8 cellular contexts compared by ENCODE assay signal in genomic region chr9:133478851-133479711, GRCh38. TPM values are rescaled to one million over a fixed set of nuclear protein-coding genes. Genes with fewer than 3 reads are reported as not detected.
A peak's percentile ranks its signal among the peaks of the same experiment; 100 is the strongest.
DNase-seq lines count a peak whose midpoint lies in the region; ATAC-seq and TF ChIP-seq lines count a peak whose summit lies in the region.

SLC2A6 (minus strand) TSS chr9:133479099; CDS start chr9:133479059, 40 bp downstream.

- H4K20me1 ChIP-seq in GM23338 (replicated peaks; ENCODE audit: insufficient read depth) (no peaks in the 10 kb centered on the region; the same call in 1 of the 2 replicates), neural progenitor cell (ENCODE audit: low read depth) (no peaks in the 10 kb centered on the region)

- ATAC-seq in GM23338: peak; percentile 97

- peak within 1 kb of the TSS; percentile 92 for H2AFZ ChIP-seq in GM23338
- peak within 1 kb of the TSS; percentile 99 for H2AFZ ChIP-seq in neural progenitor cell (replicated peaks)

- H3K27ac Mint-ChIP-seq in GM23338 (no peak within 1 kb of the TSS), neural progenitor cell (no peak within 1 kb of the TSS)

- TF ChIP-seq CTCF in GM23338 (conservative IDR thresholded peaks at IDR 0.05; ENCODE audit: low read depth in 2 of 2) (no peak), neural progenitor cell (IDR thresholded peaks at IDR 0.05) (no peak), stomach (IDR thresholded peaks at IDR 0.05) (no peak)

- 0 out of 2 replicates have a peak, but pooled peaks cover 2% of the 10 kb centered on the region for H3F3A ChIP-seq in GM23338 (replicated peaks; ENCODE audit: low read depth)
- H3F3A ChIP-seq in neural progenitor cell (ENCODE audit: low read depth): peaks cover 3% of the 10 kb centered on the region

- no peaks in the 10 kb centered on the region for H3K9me2 ChIP-seq in GM23338 (ENCODE audit: insufficient read depth)

- TF ChIP-seq EP300 in stomach (IDR thresholded peaks at IDR 0.05): no peak

- H3K4me1 ChIP-seq in GM23338 (ENCODE audit: insufficient read depth) (peaks cover 8% of the 10 kb centered on the region), SJCRH30 (peaks cover 13% of the 10 kb centered on the region), neural progenitor cell (peaks cover 10% of the 10 kb centered on the region), stomach (peaks cover 14 to 26% (median 22%) of the 10 kb centered on the region in 4 donors)

- H3K9me3 Mint-ChIP-seq in GM23338 (no peaks in the 10 kb centered on the region), neural progenitor cell (no peaks in the 10 kb centered on the region)

- H3K36me3 ChIP-seq in GM23338 (ENCODE audit: insufficient read depth): no peaks in the 10 kb centered on the region
- 0 out of 2 replicates have a peak, but pooled peaks cover 3% of the 10 kb centered on the region for H3K36me3 ChIP-seq in SJCRH30
- no peaks in the 10 kb centered on the region for H3K36me3 ChIP-seq in neural progenitor cell
- H3K36me3 ChIP-seq in stomach: peaks cover 0 to 23% (median 2%) of the 10 kb centered on the region in 4 donors

- peaks cover 3% of the 10 kb centered on the region for H3K27me3 Mint-ChIP-seq in GM23338 (ENCODE audit: insufficient read depth, low read depth, poor library complexity)
- peaks cover 6% of the 10 kb centered on the region for H3K27me3 Mint-ChIP-seq in neural progenitor cell (ENCODE audit: insufficient read depth, low read depth)

- H3K27ac ChIP-seq in GM23338 (ENCODE audit: low read depth) (peak within 1 kb of the TSS; percentile 67; the same call in 1 of the 2 replicates), SJCRH30 (peak within 1 kb of the TSS; percentile 33), neural progenitor cell (no peak within 1 kb of the TSS), stomach (peak within 1 kb of the TSS; percentile 47 to 77 (median 59))

- H3K36me3 Mint-ChIP-seq in GM23338 (ENCODE audit: low read depth): peaks cover 2% of the 10 kb centered on the region; the same call in 2 of the 3 replicates
- H3K36me3 Mint-ChIP-seq in neural progenitor cell: no peaks in the 10 kb centered on the region

- no peaks in the 10 kb centered on the region for H3K27me3 ChIP-seq in GM23338 (ENCODE audit: insufficient read depth)
- no peaks in the 10 kb centered on the region for H3K27me3 ChIP-seq in SJCRH30
- H3K27me3 ChIP-seq in neural progenitor cell: peaks cover 23% of the 10 kb centered on the region
- peaks cover 0 to 7% (median 0%) of the 10 kb centered on the region in 3 donors for H3K27me3 ChIP-seq in stomach

- H3K9me3 ChIP-seq in SJCRH30 (replicated peaks) (no peaks in the 10 kb centered on the region), neural progenitor cell (ENCODE audit: low read depth) (no peaks in the 10 kb centered on the region), stomach (no peaks in the 10 kb centered on the region)

- H3K4me3 ChIP-seq in GM23338 (peak within 1 kb of the TSS; percentile 85), SJCRH30 (peak within 1 kb of the TSS; percentile 66), neural progenitor cell (peak within 1 kb of the TSS; percentile 51), stomach (peak within 1 kb of the TSS; percentile 54 to 64 (median 60))

- H3K4me3 Mint-ChIP-seq in GM23338 (peak within 1 kb of the TSS; percentile 79), neural progenitor cell (peak within 1 kb of the TSS; percentile 84)

- peaks cover 8% of the 10 kb centered on the region for H3K4me1 Mint-ChIP-seq in GM23338
- H3K4me1 Mint-ChIP-seq in neural progenitor cell: peaks cover 8% of the 10 kb centered on the region

- DNase-seq in ELF-1 (ENCODE audit: low read depth, low spot score) (peak; percentile 86), GM23338 (ENCODE audit: low spot score) (peak; percentile 96), Kasumi-1 (lab: John Stamatoyannopoulos, UW) (peak; percentile 31 to 56), SJCRH30 (peak; percentile 92 to 94), foreskin melanocyte (peak; percentile 61), neural progenitor cell (ENCODE audit: low spot score) (peak; percentile 97), stomach (peak; percentile 90)
- DNase-seq in activated gamma-delta T cell treated with anti-CD3 and anti-CD28 coated beads, Interleukin-2, amount 50 U/mL, for 16 hours (ENCODE audit: low read depth): peak; percentile 74

- no peak for TF ChIP-seq POLR2A in stomach (IDR thresholded peaks at IDR 0.05)

- H3K4me2 ChIP-seq in GM23338 (peak within 1 kb of the TSS; percentile 96), neural progenitor cell (peak within 1 kb of the TSS; percentile 78)

- WGBS in stomach, 5 donors: 0 to 2% (median 1%) methylated on average over 7 to 84 of the region's 84 CpGs

- intact Hi-C loops in stomach (cut with DNase I; ENCODE audit: low total_unique reads): no loop called here

- H3K79me2 ChIP-seq in GM23338 (replicated peaks; ENCODE audit: insufficient read depth) (peaks cover 16% of the 10 kb centered on the region), neural progenitor cell (ENCODE audit: low read depth) (peaks cover 8% of the 10 kb centered on the region)

- H3K9ac ChIP-seq in neural progenitor cell: peak within 1 kb of the TSS; percentile 30

TF ChIP-seq in GM23338, 12 proteins besides CTCF, POLR2A, EP300 and RAD21:
- TF ChIP-seq STAT1 (IDR thresholded peaks at IDR 0.05; ENCODE audit: unreplicated experiment): no peak
- peak; percentile 80 for TF ChIP-seq POLR2AphosphoS5 (IDR thresholded peaks at IDR 0.05; ENCODE audit: low read depth)
- no peak for TF ChIP-seq REST (IDR thresholded peaks at IDR 0.05; ENCODE audit: unreplicated experiment)
- TF ChIP-seq EZH2 (IDR thresholded peaks at IDR 0.05; ENCODE audit: low read depth, unreplicated experiment): peak; percentile 52
- no peak for TF ChIP-seq ZNF331 (CRISPR knock-in tag; IDR thresholded peaks at IDR 0.05; ENCODE audit: low read depth)
- TF ChIP-seq CREB1 (CRISPR knock-in tag; IDR thresholded peaks at IDR 0.05; ENCODE audit: low read depth): 0 out of 2 replicates have a peak, but pooled peaks have one; percentile 41
- no peak for TF ChIP-seq EZH2phosphoT487 (IDR thresholded peaks at IDR 0.05; ENCODE audit: unreplicated experiment)
- TF ChIP-seq ZNF114 (CRISPR knock-in tag; IDR thresholded peaks at IDR 0.05): no peak

RNA-seq across cellular contexts. Expression of gene SLC2A6, which starts in this region (rescaled TPM):
- 30.9 and 39.3 TPM in 2 replicates for total RNA-seq in GM23338 (2014; rRNA removed; shearing (Covaris generic))
- 17.5 and 17.6 TPM in 2 replicates for polyA plus RNA-seq in GM23338 (2016; fragmentation: Nextera tagmentation; extraction: Ambion mirVana)
- total RNA-seq in SJCRH30 (2014; rRNA removed; shearing (Covaris generic)): 20.3 and 23.4 TPM in 2 replicates
- 2.3 and 8.8 TPM in 2 replicates for total RNA-seq in neural progenitor cell (ENCODE audit: low replicate concordance)
- 10 to 100 TPM in 1 of 5 donors, 1 to 10 TPM in 1, under 1 TPM in 1, not detected in 2; 0.55 to 14.3 (median 1.3) TPM for total RNA-seq in stomach
- 1 to 10 TPM in 2 of 3 donors, under 1 TPM in 1; 0.92 to 3.1 (median 1.4) TPM for polyA plus RNA-seq in stomach

Comparison
In these comparisons a context has a peak if more than half of its experiments do, and no peak if none do; other contexts are left out.
1. DNase-seq: peak in every context shown above with its lines; median percentile 97 in neural progenitor cell; 96 in GM23338; 93 in SJCRH30; 90 in stomach; 86 in ELF-1; 74 in activated gamma-delta T cell treated with anti-CD3 and anti-CD28 coated beads, Interleukin-2, amount 50 U/mL, for 16 hours; 61 in foreskin melanocyte; 44 in Kasumi-1.